In genomic region chr20:45912344-45912682, GRCh38 we compare ENCODE assay signal across 5 cellular contexts. TPM values are rescaled to one million over a fixed set of nuclear protein-coding genes. Genes with fewer than 3 reads are reported as not detected.
DNase-seq lines count a peak whose midpoint lies in the region; ATAC-seq and TF ChIP-seq lines count a peak whose summit lies in the region.

No MANE protein-coding gene starts in this region.

- peak overlapping the region; percentile 61 for H3K27ac Mint-ChIP-seq in stimulated activated memory B cell treated with anti-CD40 and anti-IgM and Interleukin-4, amounts not matched to agents 10 μg/mL and 1 μg/mL and 100 μg/mL, for 72 hours

- peak overlapping the region; percentile 89 for H3K4me2 ChIP-seq in fibroblast of lung (ENCODE audit: extremely low read depth, insufficient read depth, low read length)

- H3K4me1 ChIP-seq in SJCRH30, result peaks cover 9% of the 10 kb centered on the region
- peaks cover 14% of the 10 kb centered on the region for H3K4me1 ChIP-seq in fibroblast of lung (ENCODE audit: control insufficient read depth, extremely low read depth, insufficient read depth, low read length)

- DNase-seq in SJCRH30 (no peak), fibroblast of lung (ENCODE audit: low read depth in 2 of 2) (no peak), NCI-H1092 (lab: John Stamatoyannopoulos, UW) (no peak), amygdala (lab: John Stamatoyannopoulos, UW) (no peak)

- H3K36me3 Mint-ChIP-seq in stimulated activated memory B cell treated with anti-CD40 and anti-IgM and Interleukin-4, amounts not matched to agents 10 μg/mL and 1 μg/mL and 100 μg/mL, for 72 hours, result no peaks in the 10 kb centered on the region

- peak overlapping the region; percentile 65 for H2AFZ ChIP-seq in fibroblast of lung (ENCODE audit: low read length)

- H3K9ac ChIP-seq in fibroblast of lung (ENCODE audit: insufficient read depth, low read length), result peak overlapping the region; percentile 65

- H3K27me3 ChIP-seq in SJCRH30, result no peaks in the 10 kb centered on the region
- H3K27me3 ChIP-seq in fibroblast of lung (ENCODE audit: control insufficient read depth, insufficient read depth, low read length), result no peaks in the 10 kb centered on the region

- H3K9me3 ChIP-seq in SJCRH30 (replicated peaks) (no peaks in the 10 kb centered on the region), fibroblast of lung (ENCODE audit: control insufficient read depth, insufficient read depth, low read depth, low read length) (no peaks in the 10 kb centered on the region)

- H3K36me3 ChIP-seq in SJCRH30 (no peaks in the 10 kb centered on the region), fibroblast of lung (ENCODE audit: control insufficient read depth, insufficient read depth, low read length) (no peaks in the 10 kb centered on the region)

- H3K4me1 Mint-ChIP-seq in stimulated activated memory B cell treated with anti-CD40 and anti-IgM and Interleukin-4, amounts not matched to agents 10 μg/mL and 1 μg/mL and 100 μg/mL, for 72 hours, result peaks cover 34% of the 10 kb centered on the region

- ATAC-seq in stimulated activated memory B cell treated with anti-CD40 and anti-IgM and Interleukin-4, amounts not matched to agents 10 μg/mL and 1 μg/mL and 100 μg/mL, for 72 hours, result no peak

- no peaks in the 10 kb centered on the region for H4K20me1 ChIP-seq in fibroblast of lung (ENCODE audit: control insufficient read depth, extremely low read depth, insufficient read depth, low read length)

- peaks cover 17% of the 10 kb centered on the region for H3K27me3 Mint-ChIP-seq in stimulated activated memory B cell treated with anti-CD40 and anti-IgM and Interleukin-4, amounts not matched to agents 10 μg/mL and 1 μg/mL and 100 μg/mL, for 72 hours

- H3K4me3 Mint-ChIP-seq in stimulated activated memory B cell treated with anti-CD40 and anti-IgM and Interleukin-4, amounts not matched to agents 10 μg/mL and 1 μg/mL and 100 μg/mL, for 72 hours, result peak overlapping the region; percentile 78

- peaks cover 3% of the 10 kb centered on the region for H3K9me3 Mint-ChIP-seq in stimulated activated memory B cell treated with anti-CD40 and anti-IgM and Interleukin-4, amounts not matched to agents 10 μg/mL and 1 μg/mL and 100 μg/mL, for 72 hours

- H3K4me3 ChIP-seq in SJCRH30 (peak overlapping the region; percentile 58), fibroblast of lung (replicated peaks in 1 of 4; ENCODE audit: control extremely low read depth in 1 of 4, insufficient read depth in 1 of 4, low read depth in 3 of 4, low read length in 4 of 4) (peak overlapping the region in 2 of 4 experiments; percentile 37 to 72)

- H3K79me2 ChIP-seq in fibroblast of lung (ENCODE audit: control insufficient read depth, insufficient read depth, low read length), result no peaks in the 10 kb centered on the region

- H3K27ac ChIP-seq in SJCRH30 (peak overlapping the region; percentile 19; the same call in 1 of the 2 replicates), fibroblast of lung (ENCODE audit: insufficient read depth, low read length) (no peak overlapping the region)

- no peak for TF ChIP-seq CTCF in fibroblast of lung (conservative IDR thresholded peaks at IDR 0.05 in 1 of 2, IDR thresholded peaks at IDR 0.05 in 1 of 2; ENCODE audit: low read depth in 1 of 2, low read length in 2 of 2)

RNA-seq across cellular contexts. Expression of gene PLTP, which starts 0.4 kb away (rescaled TPM):
- total RNA-seq in SJCRH30 (2014; rRNA removed; shearing (Covaris generic)), result 14.5 and 15.6 TPM in 2 replicates
- 110 and 132 TPM in 2 replicates for total RNA-seq in fibroblast of lung
- 28.5 and 63.1 TPM in 2 replicates for polyA plus RNA-seq in fibroblast of lung
- 36.1 and 77.6 TPM in 2 replicates for polyA plus RNA-seq in fibroblast of lung (2012)
- polyA minus RNA-seq in fibroblast of lung (ENCODE audit: low replicate concordance), result 64.5 and 131 TPM in 2 replicates

RNA-seq across cellular contexts. Expression of gene CTSA, which starts 21.2 kb away (rescaled TPM):
- total RNA-seq in SJCRH30 (2014; rRNA removed; shearing (Covaris generic)), result 85.2 and 91.4 TPM in 2 replicates
- 104 and 116 TPM in 2 replicates for total RNA-seq in fibroblast of lung
- polyA plus RNA-seq in fibroblast of lung, result 364 and 413 TPM in 2 replicates
- polyA plus RNA-seq in fibroblast of lung (2012), result 279 and 286 TPM in 2 replicates
- 302 and 333 TPM in 2 replicates for polyA minus RNA-seq in fibroblast of lung (ENCODE audit: low replicate concordance)

RNA-seq across cellular contexts. Expression of gene NEURL2, which starts 21.3 kb away (rescaled TPM):
- 3.9 and 6.7 TPM in 2 replicates for total RNA-seq in SJCRH30 (2014; rRNA removed; shearing (Covaris generic))
- 7.1 and 8.0 TPM in 2 replicates for total RNA-seq in fibroblast of lung
- 0.75 and 0.77 TPM in 2 replicates for polyA plus RNA-seq in fibroblast of lung
- polyA plus RNA-seq in fibroblast of lung (2012), result 2.0 and 2.1 TPM in 2 replicates
- polyA minus RNA-seq in fibroblast of lung (ENCODE audit: low replicate concordance), result 0.31 TPM in 1 of 2 replicates, not detected in the other

RNA-seq across cellular contexts. Expression of gene PCIF1, which starts 22.2 kb away (rescaled TPM):
- total RNA-seq in SJCRH30 (2014; rRNA removed; shearing (Covaris generic)), result 20.6 and 21.7 TPM in 2 replicates
- total RNA-seq in fibroblast of lung, result 6.7 and 9.9 TPM in 2 replicates
- polyA plus RNA-seq in fibroblast of lung, result 16.0 and 18.5 TPM in 2 replicates
- polyA plus RNA-seq in fibroblast of lung (2012), result 20.7 and 25.8 TPM in 2 replicates
- 67.9 and 99.2 TPM in 2 replicates for polyA minus RNA-seq in fibroblast of lung (ENCODE audit: low replicate concordance)

RNA-seq across cellular contexts. Expression of gene SPATA25, which starts 24.9 kb away (rescaled TPM):
- 2.1 and 2.8 TPM in 2 replicates for total RNA-seq in SJCRH30 (2014; rRNA removed; shearing (Covaris generic))
- total RNA-seq in fibroblast of lung, result 1.5 and 3.6 TPM in 2 replicates
- polyA plus RNA-seq in fibroblast of lung, result 0.11 and 0.19 TPM in 2 replicates
- polyA plus RNA-seq in fibroblast of lung (2012), result 0.22 and 0.69 TPM in 2 replicates
- 0.37 TPM in 1 of 2 replicates, not detected in the other for polyA minus RNA-seq in fibroblast of lung (ENCODE audit: low replicate concordance)
